Comparison of ENCODE assay signal across 1 cellular context in the genomic region with DNA sequence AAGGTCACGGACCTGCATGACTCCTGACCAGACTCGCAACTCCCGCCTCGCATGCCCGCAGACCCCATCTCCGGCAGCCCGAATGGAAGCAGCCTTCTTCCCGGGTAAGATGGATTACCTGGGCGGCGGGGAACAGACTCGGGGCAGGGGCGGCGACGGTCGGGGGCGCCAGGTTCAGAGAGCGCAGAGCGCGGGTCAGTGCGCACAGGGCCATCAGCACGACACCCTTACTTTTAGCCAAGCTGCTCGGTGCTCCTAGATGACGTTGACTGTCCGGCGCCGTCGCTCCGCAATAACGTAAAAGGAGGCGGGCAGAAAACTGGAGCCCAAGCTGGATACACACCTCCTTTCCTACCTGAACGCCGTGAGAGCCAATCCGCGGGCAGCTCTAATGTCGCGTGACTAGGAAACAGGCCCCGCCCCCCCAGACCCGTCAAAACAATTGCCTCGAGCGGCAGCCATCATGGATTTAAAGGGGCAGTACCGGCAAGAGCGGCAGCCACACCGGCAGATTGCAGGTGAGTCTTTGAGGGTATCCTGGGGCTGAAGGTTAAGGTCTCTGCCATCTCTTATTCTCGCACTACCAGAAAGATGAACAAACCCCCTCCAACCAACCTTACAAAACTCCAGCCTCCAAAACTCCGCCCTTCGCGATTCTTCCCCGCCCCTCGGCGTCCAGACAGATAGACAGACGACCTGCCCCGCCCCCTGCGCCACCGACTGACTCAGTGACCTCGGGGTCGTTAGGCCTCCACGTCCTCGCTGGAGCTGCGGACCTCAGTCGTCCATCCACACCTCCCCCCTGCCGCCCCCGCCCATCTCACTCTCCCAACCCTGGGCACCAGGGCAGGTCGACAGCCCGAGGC.
TF ChIP-seq lines count a peak whose summit lies in the region.

A gene (plus strand): TSS at position 464 of the 866 bp plus-strand sequence. CDS start 1,705 bp downstream, outside the sequence.
A gene (minus strand): TSS at position 267 of the 866 bp plus-strand sequence. CDS start 53 bp downstream, at position 214.

TF ChIP-seq in K562, 482 proteins besides CTCF, POLR2A, EP300 and RAD21 (continued from another document and continues in another):
- TF ChIP-seq, protein P1, sequence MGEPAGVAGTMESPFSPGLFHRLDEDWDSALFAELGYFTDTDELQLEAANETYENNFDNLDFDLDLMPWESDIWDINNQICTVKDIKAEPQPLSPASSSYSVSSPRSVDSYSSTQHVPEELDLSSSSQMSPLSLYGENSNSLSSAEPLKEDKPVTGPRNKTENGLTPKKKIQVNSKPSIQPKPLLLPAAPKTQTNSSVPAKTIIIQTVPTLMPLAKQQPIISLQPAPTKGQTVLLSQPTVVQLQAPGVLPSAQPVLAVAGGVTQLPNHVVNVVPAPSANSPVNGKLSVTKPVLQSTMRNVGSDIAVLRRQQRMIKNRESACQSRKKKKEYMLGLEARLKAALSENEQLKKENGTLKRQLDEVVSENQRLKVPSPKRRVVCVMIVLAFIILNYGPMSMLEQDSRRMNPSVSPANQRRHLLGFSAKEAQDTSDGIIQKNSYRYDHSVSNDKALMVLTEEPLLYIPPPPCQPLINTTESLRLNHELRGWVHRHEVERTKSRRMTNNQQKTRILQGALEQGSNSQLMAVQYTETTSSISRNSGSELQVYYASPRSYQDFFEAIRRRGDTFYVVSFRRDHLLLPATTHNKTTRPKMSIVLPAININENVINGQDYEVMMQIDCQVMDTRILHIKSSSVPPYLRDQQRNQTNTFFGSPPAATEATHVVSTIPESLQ (CRISPR knock-in tag; IDR thresholded peaks at IDR 0.05): no peak
- TF ChIP-seq, protein P2, sequence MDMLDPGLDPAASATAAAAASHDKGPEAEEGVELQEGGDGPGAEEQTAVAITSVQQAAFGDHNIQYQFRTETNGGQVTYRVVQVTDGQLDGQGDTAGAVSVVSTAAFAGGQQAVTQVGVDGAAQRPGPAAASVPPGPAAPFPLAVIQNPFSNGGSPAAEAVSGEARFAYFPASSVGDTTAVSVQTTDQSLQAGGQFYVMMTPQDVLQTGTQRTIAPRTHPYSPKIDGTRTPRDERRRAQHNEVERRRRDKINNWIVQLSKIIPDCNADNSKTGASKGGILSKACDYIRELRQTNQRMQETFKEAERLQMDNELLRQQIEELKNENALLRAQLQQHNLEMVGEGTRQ (CRISPR knock-in tag; IDR thresholded peaks at IDR 0.05): peak; percentile 68
- TF ChIP-seq ETV1 (tag; conservative IDR thresholded peaks at IDR 0.05; ENCODE audit: low read depth) (no peak), ZNF239 (CRISPR knock-in tag; IDR thresholded peaks at IDR 0.05) (no peak), ZKSCAN3 (CRISPR knock-in tag; IDR thresholded peaks at IDR 0.05) (no peak), YY1 (IDR thresholded peaks at IDR 0.05; ENCODE audit: borderline replicate concordance in 1 of 3, control insufficient read depth in 1 of 3, extremely low read depth in 1 of 3, insufficient read depth in 3 of 3, insufficient read length in 1 of 3, insufficient replicate concordance in 2 of 3, low read depth in 1 of 3, low read length in 2 of 3) (peak; percentile 92 to 99 (median 98)), GATA2 (CRISPR knock-in tag; IDR thresholded peaks at IDR 0.05) (no peak), DMBX1 (CRISPR knock-in tag; IDR thresholded peaks at IDR 0.05; ENCODE audit: borderline replicate concordance) (no peak), ZNF79 (CRISPR knock-in tag; IDR thresholded peaks at IDR 0.05; ENCODE audit: low read depth) (no peak), ZNF24 (IDR thresholded peaks at IDR 0.05) (no peak), TAL1 (IDR thresholded peaks at IDR 0.05) (no peak), NFYB (IDR thresholded peaks at IDR 0.05; ENCODE audit: extremely low read depth, insufficient read length) (peak; percentile 42), CBX3 (IDR thresholded peaks at IDR 0.05; ENCODE audit: borderline replicate concordance in 1 of 2, low read length in 2 of 2) (peak in 1 of 2 experiments; percentile 70; a peak in 1 of 3 replicates), HNRNPH1 (optimal IDR thresholded peaks at IDR 0.05; ENCODE audit: low read depth, low read length) (no peak), ZSCAN29 (IDR thresholded peaks at IDR 0.05) (no peak), OTX1 (CRISPR knock-in tag; IDR thresholded peaks at IDR 0.05) (0 out of 2 replicates have a peak, but pooled peaks have one; percentile 74), U2AF2 (optimal IDR thresholded peaks at IDR 0.05; ENCODE audit: low read depth, low read length) (no peak), HNRNPK (IDR thresholded peaks at IDR 0.05; ENCODE audit: low read depth, low read length, poor library complexity, severe bottlenecking) (no peak), ATF7 (IDR thresholded peaks at IDR 0.05) (peak; percentile 87), TAF7 (tag; IDR thresholded peaks at IDR 0.05) (peak; percentile 59), EWSR1 (IDR thresholded peaks at IDR 0.05; ENCODE audit: borderline replicate concordance, low read depth, partially characterized antibody) (no peak), KDM2B (CRISPR knock-in tag; IDR thresholded peaks at IDR 0.05) (peak; percentile 95)
- TF ChIP-seq, protein P3, sequence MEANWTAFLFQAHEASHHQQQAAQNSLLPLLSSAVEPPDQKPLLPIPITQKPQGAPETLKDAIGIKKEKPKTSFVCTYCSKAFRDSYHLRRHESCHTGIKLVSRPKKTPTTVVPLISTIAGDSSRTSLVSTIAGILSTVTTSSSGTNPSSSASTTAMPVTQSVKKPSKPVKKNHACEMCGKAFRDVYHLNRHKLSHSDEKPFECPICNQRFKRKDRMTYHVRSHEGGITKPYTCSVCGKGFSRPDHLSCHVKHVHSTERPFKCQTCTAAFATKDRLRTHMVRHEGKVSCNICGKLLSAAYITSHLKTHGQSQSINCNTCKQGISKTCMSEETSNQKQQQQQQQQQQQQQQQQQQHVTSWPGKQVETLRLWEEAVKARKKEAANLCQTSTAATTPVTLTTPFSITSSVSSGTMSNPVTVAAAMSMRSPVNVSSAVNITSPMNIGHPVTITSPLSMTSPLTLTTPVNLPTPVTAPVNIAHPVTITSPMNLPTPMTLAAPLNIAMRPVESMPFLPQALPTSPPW (CRISPR knock-in tag; IDR thresholded peaks at IDR 0.05): peak; percentile 64; the same call in 1 of the 2 replicates
- TF ChIP-seq, protein P4, sequence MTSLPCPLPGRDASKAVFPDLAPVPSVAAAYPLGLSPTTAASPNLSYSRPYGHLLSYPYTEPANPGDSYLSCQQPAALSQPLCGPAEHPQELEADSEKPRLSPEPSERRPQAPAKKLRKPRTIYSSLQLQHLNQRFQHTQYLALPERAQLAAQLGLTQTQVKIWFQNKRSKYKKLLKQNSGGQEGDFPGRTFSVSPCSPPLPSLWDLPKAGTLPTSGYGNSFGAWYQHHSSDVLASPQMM (CRISPR knock-in tag; IDR thresholded peaks at IDR 0.05): no peak
- TF ChIP-seq, protein P5, sequence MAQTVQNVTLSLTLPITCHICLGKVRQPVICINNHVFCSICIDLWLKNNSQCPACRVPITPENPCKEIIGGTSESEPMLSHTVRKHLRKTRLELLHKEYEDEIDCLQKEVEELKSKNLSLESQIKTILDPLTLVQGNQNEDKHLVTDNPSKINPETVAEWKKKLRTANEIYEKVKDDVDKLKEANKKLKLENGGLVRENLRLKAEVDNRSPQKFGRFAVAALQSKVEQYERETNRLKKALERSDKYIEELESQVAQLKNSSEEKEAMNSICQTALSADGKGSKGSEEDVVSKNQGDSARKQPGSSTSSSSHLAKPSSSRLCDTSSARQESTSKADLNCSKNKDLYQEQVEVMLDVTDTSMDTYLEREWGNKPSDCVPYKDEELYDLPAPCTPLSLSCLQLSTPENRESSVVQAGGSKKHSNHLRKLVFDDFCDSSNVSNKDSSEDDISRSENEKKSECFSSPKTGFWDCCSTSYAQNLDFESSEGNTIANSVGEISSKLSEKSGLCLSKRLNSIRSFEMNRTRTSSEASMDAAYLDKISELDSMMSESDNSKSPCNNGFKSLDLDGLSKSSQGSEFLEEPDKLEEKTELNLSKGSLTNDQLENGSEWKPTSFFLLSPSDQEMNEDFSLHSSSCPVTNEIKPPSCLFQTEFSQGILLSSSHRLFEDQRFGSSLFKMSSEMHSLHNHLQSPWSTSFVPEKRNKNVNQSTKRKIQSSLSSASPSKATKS (CRISPR knock-in tag; IDR thresholded peaks at IDR 0.05): no peak
- TF ChIP-seq, protein P6, sequence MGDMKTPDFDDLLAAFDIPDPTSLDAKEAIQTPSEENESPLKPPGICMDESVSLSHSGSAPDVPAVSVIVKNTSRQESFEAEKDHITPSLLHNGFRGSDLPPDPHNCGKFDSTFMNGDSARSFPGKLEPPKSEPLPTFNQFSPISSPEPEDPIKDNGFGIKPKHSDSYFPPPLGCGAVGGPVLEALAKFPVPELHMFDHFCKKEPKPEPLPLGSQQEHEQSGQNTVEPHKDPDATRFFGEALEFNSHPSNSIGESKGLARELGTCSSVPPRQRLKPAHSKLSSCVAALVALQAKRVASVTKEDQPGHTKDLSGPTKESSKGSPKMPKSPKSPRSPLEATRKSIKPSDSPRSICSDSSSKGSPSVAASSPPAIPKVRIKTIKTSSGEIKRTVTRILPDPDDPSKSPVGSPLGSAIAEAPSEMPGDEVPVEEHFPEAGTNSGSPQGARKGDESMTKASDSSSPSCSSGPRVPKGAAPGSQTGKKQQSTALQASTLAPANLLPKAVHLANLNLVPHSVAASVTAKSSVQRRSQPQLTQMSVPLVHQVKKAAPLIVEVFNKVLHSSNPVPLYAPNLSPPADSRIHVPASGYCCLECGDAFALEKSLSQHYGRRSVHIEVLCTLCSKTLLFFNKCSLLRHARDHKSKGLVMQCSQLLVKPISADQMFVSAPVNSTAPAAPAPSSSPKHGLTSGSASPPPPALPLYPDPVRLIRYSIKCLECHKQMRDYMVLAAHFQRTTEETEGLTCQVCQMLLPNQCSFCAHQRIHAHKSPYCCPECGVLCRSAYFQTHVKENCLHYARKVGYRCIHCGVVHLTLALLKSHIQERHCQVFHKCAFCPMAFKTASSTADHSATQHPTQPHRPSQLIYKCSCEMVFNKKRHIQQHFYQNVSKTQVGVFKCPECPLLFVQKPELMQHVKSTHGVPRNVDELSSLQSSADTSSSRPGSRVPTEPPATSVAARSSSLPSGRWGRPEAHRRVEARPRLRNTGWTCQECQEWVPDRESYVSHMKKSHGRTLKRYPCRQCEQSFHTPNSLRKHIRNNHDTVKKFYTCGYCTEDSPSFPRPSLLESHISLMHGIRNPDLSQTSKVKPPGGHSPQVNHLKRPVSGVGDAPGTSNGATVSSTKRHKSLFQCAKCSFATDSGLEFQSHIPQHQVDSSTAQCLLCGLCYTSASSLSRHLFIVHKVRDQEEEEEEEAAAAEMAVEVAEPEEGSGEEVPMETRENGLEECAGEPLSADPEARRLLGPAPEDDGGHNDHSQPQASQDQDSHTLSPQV (IDR thresholded peaks at IDR 0.05): no peak
- TF ChIP-seq, protein P7, sequence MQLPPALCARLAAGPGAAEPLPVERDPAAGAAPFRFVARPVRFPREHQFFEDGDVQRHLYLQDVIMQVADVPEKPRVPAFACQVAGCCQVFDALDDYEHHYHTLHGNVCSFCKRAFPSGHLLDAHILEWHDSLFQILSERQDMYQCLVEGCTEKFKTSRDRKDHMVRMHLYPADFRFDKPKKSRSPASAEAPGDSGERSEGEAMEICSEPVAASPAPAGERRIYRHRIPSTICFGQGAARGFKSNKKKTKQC (CRISPR knock-in tag; IDR thresholded peaks at IDR 0.05): peak; percentile 81
- TF ChIP-seq, protein P8, sequence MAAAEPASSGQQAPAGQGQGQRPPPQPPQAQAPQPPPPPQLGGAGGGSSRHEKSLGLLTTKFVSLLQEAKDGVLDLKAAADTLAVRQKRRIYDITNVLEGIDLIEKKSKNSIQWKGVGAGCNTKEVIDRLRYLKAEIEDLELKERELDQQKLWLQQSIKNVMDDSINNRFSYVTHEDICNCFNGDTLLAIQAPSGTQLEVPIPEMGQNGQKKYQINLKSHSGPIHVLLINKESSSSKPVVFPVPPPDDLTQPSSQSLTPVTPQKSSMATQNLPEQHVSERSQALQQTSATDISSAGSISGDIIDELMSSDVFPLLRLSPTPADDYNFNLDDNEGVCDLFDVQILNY (CRISPR knock-in tag; IDR thresholded peaks at IDR 0.05): no peak
- TF ChIP-seq, protein P9, sequence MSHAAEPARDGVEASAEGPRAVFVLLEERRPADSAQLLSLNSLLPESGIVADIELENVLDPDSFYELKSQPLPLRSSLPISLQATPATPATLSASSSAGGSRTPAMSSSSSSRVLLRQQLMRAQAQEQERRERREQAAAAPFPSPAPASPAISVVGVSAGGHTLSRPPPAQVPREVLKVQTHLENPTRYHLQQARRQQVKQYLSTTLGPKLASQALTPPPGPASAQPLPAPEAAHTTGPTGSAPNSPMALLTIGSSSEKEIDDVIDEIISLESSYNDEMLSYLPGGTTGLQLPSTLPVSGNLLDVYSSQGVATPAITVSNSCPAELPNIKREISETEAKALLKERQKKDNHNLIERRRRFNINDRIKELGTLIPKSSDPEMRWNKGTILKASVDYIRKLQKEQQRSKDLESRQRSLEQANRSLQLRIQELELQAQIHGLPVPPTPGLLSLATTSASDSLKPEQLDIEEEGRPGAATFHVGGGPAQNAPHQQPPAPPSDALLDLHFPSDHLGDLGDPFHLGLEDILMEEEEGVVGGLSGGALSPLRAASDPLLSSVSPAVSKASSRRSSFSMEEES (CRISPR knock-in tag; IDR thresholded peaks at IDR 0.05): peak; percentile 29; the same call in 1 of the 2 replicates
- TF ChIP-seq, protein P10, sequence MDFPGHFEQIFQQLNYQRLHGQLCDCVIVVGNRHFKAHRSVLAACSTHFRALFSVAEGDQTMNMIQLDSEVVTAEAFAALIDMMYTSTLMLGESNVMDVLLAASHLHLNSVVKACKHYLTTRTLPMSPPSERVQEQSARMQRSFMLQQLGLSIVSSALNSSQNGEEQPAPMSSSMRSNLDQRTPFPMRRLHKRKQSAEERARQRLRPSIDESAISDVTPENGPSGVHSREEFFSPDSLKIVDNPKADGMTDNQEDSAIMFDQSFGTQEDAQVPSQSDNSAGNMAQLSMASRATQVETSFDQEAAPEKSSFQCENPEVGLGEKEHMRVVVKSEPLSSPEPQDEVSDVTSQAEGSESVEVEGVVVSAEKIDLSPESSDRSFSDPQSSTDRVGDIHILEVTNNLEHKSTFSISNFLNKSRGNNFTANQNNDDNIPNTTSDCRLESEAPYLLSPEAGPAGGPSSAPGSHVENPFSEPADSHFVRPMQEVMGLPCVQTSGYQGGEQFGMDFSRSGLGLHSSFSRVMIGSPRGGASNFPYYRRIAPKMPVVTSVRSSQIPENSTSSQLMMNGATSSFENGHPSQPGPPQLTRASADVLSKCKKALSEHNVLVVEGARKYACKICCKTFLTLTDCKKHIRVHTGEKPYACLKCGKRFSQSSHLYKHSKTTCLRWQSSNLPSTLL (IDR thresholded peaks at IDR 0.05): no peak
- TF ChIP-seq, protein P11, sequence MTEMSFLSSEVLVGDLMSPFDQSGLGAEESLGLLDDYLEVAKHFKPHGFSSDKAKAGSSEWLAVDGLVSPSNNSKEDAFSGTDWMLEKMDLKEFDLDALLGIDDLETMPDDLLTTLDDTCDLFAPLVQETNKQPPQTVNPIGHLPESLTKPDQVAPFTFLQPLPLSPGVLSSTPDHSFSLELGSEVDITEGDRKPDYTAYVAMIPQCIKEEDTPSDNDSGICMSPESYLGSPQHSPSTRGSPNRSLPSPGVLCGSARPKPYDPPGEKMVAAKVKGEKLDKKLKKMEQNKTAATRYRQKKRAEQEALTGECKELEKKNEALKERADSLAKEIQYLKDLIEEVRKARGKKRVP (CRISPR knock-in tag; IDR thresholded peaks at IDR 0.05): no peak
- TF ChIP-seq, protein P12, sequence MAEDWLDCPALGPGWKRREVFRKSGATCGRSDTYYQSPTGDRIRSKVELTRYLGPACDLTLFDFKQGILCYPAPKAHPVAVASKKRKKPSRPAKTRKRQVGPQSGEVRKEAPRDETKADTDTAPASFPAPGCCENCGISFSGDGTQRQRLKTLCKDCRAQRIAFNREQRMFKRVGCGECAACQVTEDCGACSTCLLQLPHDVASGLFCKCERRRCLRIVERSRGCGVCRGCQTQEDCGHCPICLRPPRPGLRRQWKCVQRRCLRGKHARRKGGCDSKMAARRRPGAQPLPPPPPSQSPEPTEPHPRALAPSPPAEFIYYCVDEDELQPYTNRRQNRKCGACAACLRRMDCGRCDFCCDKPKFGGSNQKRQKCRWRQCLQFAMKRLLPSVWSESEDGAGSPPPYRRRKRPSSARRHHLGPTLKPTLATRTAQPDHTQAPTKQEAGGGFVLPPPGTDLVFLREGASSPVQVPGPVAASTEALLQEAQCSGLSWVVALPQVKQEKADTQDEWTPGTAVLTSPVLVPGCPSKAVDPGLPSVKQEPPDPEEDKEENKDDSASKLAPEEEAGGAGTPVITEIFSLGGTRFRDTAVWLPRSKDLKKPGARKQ (CRISPR knock-in tag; IDR thresholded peaks at IDR 0.05): no peak
